Comparison of ENCODE assay signal across 8 cellular contexts in the genomic region with DNA sequence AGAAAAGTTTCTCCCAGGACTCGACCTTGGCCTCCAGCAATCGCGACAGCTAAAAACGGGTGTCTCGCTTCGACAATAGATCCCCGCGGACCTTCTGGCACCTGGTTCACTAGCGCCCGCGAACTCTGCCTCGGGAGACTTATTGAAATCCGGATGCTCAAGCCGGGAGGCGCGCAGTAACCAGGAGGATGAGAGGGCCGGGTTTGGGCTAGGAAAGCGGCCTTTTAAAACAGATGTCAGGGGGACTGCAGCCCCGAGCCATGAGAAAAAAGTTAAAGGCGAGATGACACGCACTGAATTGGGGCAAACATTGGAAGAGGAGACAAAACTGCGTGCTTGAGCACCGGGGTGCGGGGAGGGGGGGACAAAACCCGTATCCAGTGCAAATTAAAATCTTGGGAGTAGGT. TPM values are rescaled to one million over a fixed set of nuclear protein-coding genes. Genes with fewer than 3 reads are reported as not detected.
DNase-seq lines count a peak whose midpoint lies in the region; ATAC-seq and TF ChIP-seq lines count a peak whose summit lies in the region.

No MANE protein-coding gene starts in this region.

- H3K36me3 Mint-ChIP-seq in neural crest cell (ENCODE audit: low read depth) = peaks cover 3% of the 10 kb centered on the region

- peak overlapping the region; percentile 91 for H3K4me3 Mint-ChIP-seq in neural crest cell

- H3K4me3 ChIP-seq in Peyer's patch (peak overlapping the region; percentile 73 to 97 (median 88)), epithelial cell of esophagus (ENCODE audit: low read length) (peak overlapping the region; percentile 57)

- no peaks in the 10 kb centered on the region for H3K9me3 Mint-ChIP-seq in neural crest cell

- peaks cover 45% of the 10 kb centered on the region for H3K4me1 Mint-ChIP-seq in neural crest cell

- DNase-seq in Peyer's patch = peak in 1 of 3 donors; percentile 70
- DNase-seq in epithelial cell of esophagus (ENCODE audit: low read depth) = no peak
- DNase-seq in neural crest cell (ENCODE audit: low read depth, low spot score) = no peak
- no peak for DNase-seq in kidney tubule cell (ENCODE audit: low spot score)
- no peak for DNase-seq in NCI-H526 treated with DMSO at 0.1 percent for 48 hours (lab: John Stamatoyannopoulos, UW)

- peaks cover 0 to 16% (median 3%) of the 10 kb centered on the region in 4 donors for H3K4me1 ChIP-seq in Peyer's patch

- no peak overlapping the region for H3K27ac Mint-ChIP-seq in neural crest cell (ENCODE audit: unreplicated experiment)

- no peaks in the 10 kb centered on the region for H3K9me3 ChIP-seq in Peyer's patch

- peaks cover 30% of the 10 kb centered on the region for H3K27me3 Mint-ChIP-seq in neural crest cell (ENCODE audit: low read depth)

- ATAC-seq in HG03159 (IDR thresholded peaks at IDR 0.05; ENCODE audit: unreplicated experiment) = no peak
- no peak for ATAC-seq in GM18520 (IDR thresholded peaks at IDR 0.05; ENCODE audit: unreplicated experiment)

- TF ChIP-seq POLR2A in Peyer's patch (IDR thresholded peaks at IDR 0.05) = no peak

- peaks cover 0 to 9% (median 0%) of the 10 kb centered on the region in 3 donors for H3K36me3 ChIP-seq in Peyer's patch

- H3K27ac ChIP-seq in C4-2B = peak overlapping the region; percentile 99
- peak overlapping the region; percentile 84 to 95 (median 92) for H3K27ac ChIP-seq in Peyer's patch

- no peaks in the 10 kb centered on the region for H3K27me3 ChIP-seq in Peyer's patch

- no peak for TF ChIP-seq CTCF in C4-2B (conservative IDR thresholded peaks at IDR 0.05)
- no peak for TF ChIP-seq CTCF in Peyer's patch (IDR thresholded peaks at IDR 0.05)
- TF ChIP-seq CTCF in epithelial cell of esophagus (IDR thresholded peaks at IDR 0.05; ENCODE audit: insufficient read depth, low read depth, low read length, missing control alignments) = no peak
- no peak for TF ChIP-seq CTCF in neural crest cell (conservative IDR thresholded peaks at IDR 0.05)

RNA-seq across cellular contexts. Expression of a gene that starts 0.6 kb away (rescaled TPM):
- total RNA-seq in Peyer's patch = 100 to 1,000 TPM in 3 of 4 donors, 10 to 100 TPM in 1; 84.8 to 257 (median 155) TPM
- total RNA-seq in neural crest cell = 36.6 and 39.4 TPM in 2 replicates
